ENCODE assay signal across 8 cellular contexts in the genomic region with DNA sequence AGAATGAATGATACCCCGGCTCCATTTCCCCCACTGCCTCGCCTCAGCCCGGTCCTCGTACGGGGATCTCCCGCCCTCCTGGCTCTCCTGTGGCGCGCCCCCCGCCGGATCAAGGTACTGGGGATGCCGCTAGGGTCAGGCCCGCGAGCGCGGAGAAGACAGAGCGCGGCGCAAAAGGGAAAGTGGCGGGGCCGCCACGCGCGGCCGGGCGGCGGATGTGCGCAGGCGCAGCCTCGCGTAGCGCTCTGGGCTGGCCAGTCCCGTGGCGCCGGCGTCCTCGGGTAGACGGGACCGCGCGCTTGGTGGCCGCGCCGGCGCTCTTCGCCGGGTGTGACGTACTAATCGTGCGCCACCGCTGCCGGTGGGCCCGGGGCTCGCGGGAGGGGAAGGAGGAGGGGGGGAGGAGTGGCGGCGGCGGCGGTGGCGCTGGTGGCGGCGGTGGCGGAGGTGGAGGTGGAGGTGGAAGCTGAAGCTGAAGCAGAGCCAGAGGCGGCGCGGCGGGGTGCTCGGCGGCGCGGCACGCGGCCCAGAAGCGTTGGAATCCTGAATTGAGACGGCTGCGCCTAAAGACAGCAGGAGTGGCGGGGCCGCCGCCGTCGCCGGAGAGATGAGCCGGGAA. TPM values are rescaled to one million over a fixed set of nuclear protein-coding genes. Genes with fewer than 3 reads are reported as not detected.
DNase-seq lines count a peak whose midpoint lies in the region; ATAC-seq, FAIRE-seq and TF ChIP-seq lines count a peak whose summit lies in the region.

Gene SENP3 (plus strand): TSS at position 331 of the 619 bp plus-strand sequence. CDS start 1,158 bp downstream, outside the sequence.

- TF ChIP-seq POLR2A in HepG2 (IDR thresholded peaks at IDR 0.05; ENCODE audit: insufficient read depth in 1 of 2, low read depth in 2 of 2, low read length in 2 of 2), result peak in 1 of 2 experiments; percentile 75; a peak in 2 of 4 replicates

- POLR2A ChIA-PET in AG04449 (lab: Yijun Ruan, JAX), result interaction anchor here (1.2 to 2.5 kb wide), 3 partner anchors 12 to 206 kb away, joined by 4 to 13 read pairs (median 4); partner anchors contain the start of gene CD68
- POLR2A ChIA-PET in HepG2 (lab: Yijun Ruan, JAX), result interaction anchor here (1.3 to 2.5 kb wide), 6 partner anchors 10 to 124 kb away, joined by 4 to 24 read pairs (median 10); partner anchors contain the start of genes MPDU1 and POLR2A

- in situ Hi-C loops in HepG2 (cut with HindIII; ENCODE audit: extremely low pct_ligation_motif_present, low pct_unique_long_range_greater_than_20kb), result no loop called here

- H3K27me3 ChIP-seq in HepG2 (ENCODE audit: control insufficient read depth in 1 of 2, insufficient read depth in 2 of 2, low read length in 2 of 2), result no peaks in the 10 kb centered on the region; a peak in 1 of 5 replicates

- peak in 1 of 2 experiments; percentile 28; a peak in 1 of 4 replicates for TF ChIP-seq EP300 in HepG2 (IDR thresholded peaks at IDR 0.05; ENCODE audit: low read depth in 2 of 2, low read length in 2 of 2)
- TF ChIP-seq EP300 in HepG2 (CRISPR knock-in tag; IDR thresholded peaks at IDR 0.05; ENCODE audit: borderline replicate concordance), result no peak; the same call in 1 of the 2 replicates

- no peak for TF ChIP-seq RAD21 in HepG2 (CRISPR knock-in tag; IDR thresholded peaks at IDR 0.05)

- intact Hi-C loops in HepG2 (cut with micrococcal nuclease; ENCODE audit: unreplicated experiment), result loop anchor here (1.0 to 10.0 kb wide), 3 partner anchors 39 to 207 kb away; partner anchors contain the start of genes KCTD11 and TMEM95

- H3K9me3 ChIP-seq in HepG2 (ENCODE audit: low read length), result no peaks in the 10 kb centered on the region

- H3K4me1 ChIP-seq in HepG2 (ENCODE audit: insufficient read depth, low read length), result peaks cover 63% of the 10 kb centered on the region

- H3K79me2 ChIP-seq in HepG2 (ENCODE audit: insufficient read depth, low read length), result peaks cover 27% of the 10 kb centered on the region

- H3K36me3 ChIP-seq in HepG2 (replicated peaks in 1 of 2; ENCODE audit: control insufficient read depth in 1 of 2, insufficient read depth in 2 of 2, low read length in 2 of 2), result peaks cover 10 to 24% of the 10 kb centered on the region in 2 experiments

- WGBS in HepG2 (ENCODE audit: low lambda C conversion rate), result under 1% methylated on average over 27 of the region's 82 CpGs

- TF ChIP-seq CTCF in AG04449 (IDR thresholded peaks at IDR 0.05; ENCODE audit: insufficient read depth, low read length, missing control alignments) (no peak), HepG2 (CRISPR knock-in tag; IDR thresholded peaks at IDR 0.05) (no peak; the same call in 1 of the 2 replicates)

- H3K4me2 ChIP-seq in HepG2 (ENCODE audit: low read depth, low read length), result peak within 1 kb of the TSS; percentile 96

- H2AFZ ChIP-seq in HepG2 (ENCODE audit: low read length), result peak within 1 kb of the TSS; percentile 69

- peak within 1 kb of the TSS; percentile 91 for H3K9ac ChIP-seq in HepG2 (ENCODE audit: insufficient read depth, low read depth, low read length)

- peak within 1 kb of the TSS; percentile 75 for H3K27ac ChIP-seq in HepG2 (ENCODE audit: extremely low read length, insufficient read depth, low read length)

- no TSS peak for BruUV-seq in HepG2 (replicated peaks; lab: Mats Ljungman, UMichigan)

- peak within 1 kb of the TSS; percentile 84 for H3K4me3 ChIP-seq in AG04449 (ENCODE audit: low read depth, low read length)
- H3K4me3 ChIP-seq in HepG2 (replicated peaks in 1 of 3; ENCODE audit: insufficient read depth in 1 of 3, low read depth in 2 of 3, low read length in 3 of 3), result peak within 1 kb of the TSS; percentile 90 to 94 (median 92)

- DNase-seq in AG04449 (ENCODE audit: low read depth, low spot score), result peak; percentile 29
- peak; percentile 91 for DNase-seq in NCI-H69 (lab: John Stamatoyannopoulos, UW)
- DNase-seq in activated CD4-positive, alpha-beta T cell treated with anti-CD3 and anti-CD28 coated beads, Interleukin-2, amount 50 U/mL, for 4 hours, result peak; percentile 82 to 86
- DNase-seq in dermis blood vessel endothelial cell, result peak; percentile 95
- peak; percentile 77 for DNase-seq in HepG2 (ENCODE audit: low spot score)
- DNase-seq in stimulated activated CD4-positive, alpha-beta T cell treated with anti-CD3 and anti-CD28 coated beads, Interleukin-2, amount 100 ng/mL, for 4 hours (ENCODE audit: low read depth), result peak; percentile 89

- H4K20me1 ChIP-seq in HepG2 (ENCODE audit: insufficient read depth, low read length), result no peaks in the 10 kb centered on the region

- ATAC-seq in GM18868 (IDR thresholded peaks at IDR 0.05; ENCODE audit: unreplicated experiment) (peak; percentile 59), HG03135 (IDR thresholded peaks at IDR 0.05; ENCODE audit: unreplicated experiment) (peak; percentile 59), HepG2 (peak; percentile 74)

- CTCF ChIA-PET in AG04449 (lab: Yijun Ruan, JAX), result interaction anchor here (0.6 to 3.3 kb wide), 49 partner anchors 9 to 516 kb away, joined by 3 to 140 read pairs (median 8); partner anchors contain the start of genes CD68, CTDNEP1, GABARAP and KCTD11
- CTCF ChIA-PET in HepG2 (lab: Yijun Ruan, JAX; ENCODE audit: low intra/inter-chr PET ratio, low total read pairs), result interaction anchor here (0.6 to 3.3 kb wide), 3 partner anchors 38 to 121 kb away, joined by 3 to 43 read pairs (median 27); no protein-coding TSS in a partner anchor

- FAIRE-seq in HepG2 (lab: Jason Lieb, UNC), result no peak

TF ChIP-seq in HepG2, 621 proteins besides CTCF, POLR2A, EP300 and RAD21 (continues in another document):
- TF ChIP-seq TAF1 (CRISPR knock-in tag; IDR thresholded peaks at IDR 0.05) (peak; percentile 58; the same call in 1 of the 2 replicates), YY1 (IDR thresholded peaks at IDR 0.05; ENCODE audit: insufficient read depth, insufficient replicate concordance, low read depth, low read length) (peak; percentile 68), TFDP1 (CRISPR knock-in tag; IDR thresholded peaks at IDR 0.05; ENCODE audit: borderline replicate concordance) (peak; percentile 56; the same call in 1 of the 2 replicates)
- TF ChIP-seq, protein P1, sequence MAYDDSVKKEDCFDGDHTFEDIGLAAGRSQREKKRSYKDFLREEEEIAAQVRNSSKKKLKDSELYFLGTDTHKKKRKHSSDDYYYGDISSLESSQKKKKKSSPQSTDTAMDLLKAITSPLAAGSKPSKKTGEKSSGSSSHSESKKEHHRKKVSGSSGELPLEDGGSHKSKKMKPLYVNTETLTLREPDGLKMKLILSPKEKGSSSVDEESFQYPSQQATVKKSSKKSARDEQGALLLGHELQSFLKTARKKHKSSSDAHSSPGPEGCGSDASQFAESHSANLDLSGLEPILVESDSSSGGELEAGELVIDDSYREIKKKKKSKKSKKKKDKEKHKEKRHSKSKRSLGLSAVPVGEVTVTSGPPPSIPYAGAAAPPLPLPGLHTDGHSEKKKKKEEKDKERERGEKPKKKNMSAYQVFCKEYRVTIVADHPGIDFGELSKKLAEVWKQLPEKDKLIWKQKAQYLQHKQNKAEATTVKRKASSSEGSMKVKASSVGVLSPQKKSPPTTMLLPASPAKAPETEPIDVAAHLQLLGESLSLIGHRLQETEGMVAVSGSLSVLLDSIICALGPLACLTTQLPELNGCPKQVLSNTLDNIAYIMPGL (CRISPR knock-in tag; IDR thresholded peaks at IDR 0.05; ENCODE audit: borderline replicate concordance in 1 of 2, low read depth in 1 of 2), result peak in 1 of 2 experiments; percentile 73; a peak in 2 of 4 replicates

RNA-seq across cellular contexts. Expression of gene SENP3, which starts in this region (rescaled TPM):
- total RNA-seq in dermis blood vessel endothelial cell (79.8 and 89.3 TPM in 2 replicates), HepG2 (2016; rRNA removed; fragmentation: Illumina TruSeq; extraction: Trizol) (64.5 and 75.4 TPM in 2 replicates)
- total RNA-seq in HepG2 (2016; cell fraction: cytosol; rRNA removed; fragmentation: Illumina TruSeq; extraction: Trizol; ENCODE audit: low read depth), result 46.1 and 48.3 TPM in 2 replicates
- 67.8 and 80.2 TPM in 2 replicates for total RNA-seq in HepG2 (2016; cell fraction: insoluble cytoplasmic fraction; rRNA removed; fragmentation: Illumina TruSeq; extraction: Trizol)
- 96.7 and 98.4 TPM in 2 replicates for total RNA-seq in HepG2 (2016; cell fraction: membrane; rRNA removed; fragmentation: Illumina TruSeq; extraction: Trizol)
- 31.6 and 38.4 TPM in 2 replicates for total RNA-seq in HepG2 (2016; cell fraction: nucleus; rRNA removed; fragmentation: Illumina TruSeq; extraction: Trizol)
- polyA plus RNA-seq in HepG2 (2011; rRNA removed), result 55.8 and 57.3 TPM in 2 replicates
- 51.2 and 51.8 TPM in 2 replicates for polyA plus RNA-seq in HepG2 (2011; cell fraction: cytosol; rRNA removed)
- 36.5 and 39.7 TPM in 2 replicates for polyA plus RNA-seq in HepG2 (2011; cell fraction: nucleus; rRNA removed)
- 20.5 and 25.7 TPM in 2 replicates for polyA plus RNA-seq in HepG2 (2012)
- 29.8 and 32.5 TPM in 2 replicates for polyA plus RNA-seq in HepG2 (2016; cell fraction: cytosol; fragmentation: Illumina TruSeq; extraction: Trizol; ENCODE audit: low read depth)
- polyA plus RNA-seq in HepG2 (2016; cell fraction: insoluble cytoplasmic fraction; fragmentation: Illumina TruSeq; extraction: Trizol; ENCODE audit: low read depth), result 66.8 and 75.8 TPM in 2 replicates
- 81.7 and 87.7 TPM in 2 replicates for polyA plus RNA-seq in HepG2 (2016; cell fraction: membrane; fragmentation: Illumina TruSeq; extraction: Trizol; ENCODE audit: low read depth)
- polyA plus RNA-seq in HepG2 (2016; cell fraction: nucleus; fragmentation: Illumina TruSeq; extraction: Trizol; ENCODE audit: insufficient read depth, low read depth), result 52.7 and 61.4 TPM in 2 replicates
- polyA minus RNA-seq in HepG2 (2011; rRNA and poly(A)+ RNA removed; ENCODE audit: low replicate concordance), result 67.9 and 190 TPM in 2 replicates
- 26.8 and 29.3 TPM in 2 replicates for polyA minus RNA-seq in HepG2 (2011; cell fraction: cytosol; rRNA and poly(A)+ RNA removed)
- 19.1 and 20.5 TPM in 2 replicates for polyA minus RNA-seq in HepG2 (2011; cell fraction: nucleus; rRNA and poly(A)+ RNA removed)

Comparison
In these comparisons a context has a peak if more than half of its experiments do, and no peak if none do; other contexts are left out.
1. Peak in every context shown above with its lines: DNase-seq, ATAC-seq, H3K4me3 ChIP-seq and H3K27ac ChIP-seq.
2. DNase-seq: peak in every context shown above with its lines; median percentile 95 in dermis blood vessel endothelial cell; 91 in NCI-H69; 89 in stimulated activated CD4-positive, alpha-beta T cell treated with anti-CD3 and anti-CD28 coated beads, Interleukin-2, amount 100 ng/mL, for 4 hours; 84 in activated CD4-positive, alpha-beta T cell treated with anti-CD3 and anti-CD28 coated beads, Interleukin-2, amount 50 U/mL, for 4 hours; 77 in HepG2; 29 in AG04449.